Comparison of ENCODE assay signal across 22 cellular contexts in genomic region chr12:28175098-28175589, GRCh38. TPM values are rescaled to one million over a fixed set of nuclear protein-coding genes. Genes with fewer than 3 reads are reported as not detected.
DNase-seq lines count a peak whose midpoint lies in the region; ATAC-seq, FAIRE-seq and TF ChIP-seq lines count a peak whose summit lies in the region.
"Had no signal": no experiment of that assay in that cellular context is flagged by ENCODE, and none has a peak within 500 bp of the region (broad histone marks: within the 10 kb centered on the region; RNA-seq: fewer than 3 reads in every experiment).

No MANE protein-coding gene starts in this region.

- CTCF ChIA-PET in HepG2 (lab: Yijun Ruan, JAX; ENCODE audit: low intra/inter-chr PET ratio, low total read pairs) = no interaction called here
- CTCF ChIA-PET in activated CD4-positive, alpha-beta memory T cell treated with anti-CD3 and anti-CD28 coated beads, Interleukin-2, amount 10 ng/mL, durations not matched to agents 7 days and 5 days (lab: Charles Lee) = no interaction called here

- 0 out of 5 replicates have a peak, but pooled peaks cover 0 to 3% of the 10 kb centered on the region in 2 experiments for H3K27me3 ChIP-seq in HepG2 (ENCODE audit: control insufficient read depth in 1 of 2, insufficient read depth in 2 of 2, low read length in 2 of 2)
- H3K27me3 ChIP-seq in right lobe of liver = no peaks in the 10 kb centered on the region
- H3K27me3 ChIP-seq in neural cell (ENCODE audit: insufficient read depth, low read depth, low read length) = no peaks in the 10 kb centered on the region

- BruUV-seq in HepG2 (replicated peaks; lab: Mats Ljungman, UMichigan) = no TSS peak

- TF ChIP-seq RAD21 in HepG2 (CRISPR knock-in tag; IDR thresholded peaks at IDR 0.05) = no peak
- no peak for TF ChIP-seq RAD21 in neural cell (conservative IDR thresholded peaks at IDR 0.05)

- no peak for DNase-seq in HepG2 (ENCODE audit: low spot score)
- DNase-seq in right lobe of liver = no peak
- DNase-seq in H54 (ENCODE audit: insufficient read length, low spot score) = no peak
- DNase-seq in activated CD4-positive, alpha-beta memory T cell treated with anti-CD3 and anti-CD28 coated beads, Interleukin-2, amount 10 ng/mL, durations not matched to agents 7 days and 5 days = no peak
- no peak for DNase-seq in glutamatergic neuron
- DNase-seq: AML-193; Caco-2; Calu3; CD4-positive, alpha-beta T cell; CD8-positive, alpha-beta T cell; DND-41; EL; GDM1 had no signal

- H3K79me2 ChIP-seq in HepG2 (ENCODE audit: insufficient read depth, low read length) = no peaks in the 10 kb centered on the region
- no peaks in the 10 kb centered on the region for H3K79me2 ChIP-seq in neural cell (replicated peaks; ENCODE audit: insufficient read depth, low read length)

- H3K4me1 ChIP-seq in HepG2 (ENCODE audit: insufficient read depth, low read length) = no peaks in the 10 kb centered on the region
- no peaks in the 10 kb centered on the region for H3K4me1 ChIP-seq in right lobe of liver
- H3K4me1 ChIP-seq: Caco-2 had no signal

- H3K36me3 ChIP-seq in HepG2 (replicated peaks in 1 of 2; ENCODE audit: control insufficient read depth in 1 of 2, insufficient read depth in 2 of 2, low read length in 2 of 2) (no peaks in the 10 kb centered on the region), right lobe of liver (no peaks in the 10 kb centered on the region), neural cell (ENCODE audit: insufficient read depth, low read length) (no peaks in the 10 kb centered on the region)

- no peaks in the 10 kb centered on the region for H3F3A ChIP-seq in neural cell (ENCODE audit: insufficient read depth, low read length, poor library complexity, severe bottlenecking)

- H4K20me1 ChIP-seq in HepG2 (ENCODE audit: insufficient read depth, low read length) = no peaks in the 10 kb centered on the region
- H4K20me1 ChIP-seq in neural cell (ENCODE audit: insufficient read depth) = no peaks in the 10 kb centered on the region

- H2AFZ ChIP-seq in HepG2 (ENCODE audit: low read length) = no peak overlapping the region
- H2AFZ ChIP-seq in neural cell (ENCODE audit: low read depth, low read length) = no peak overlapping the region

- H3K4me2 ChIP-seq in HepG2 (ENCODE audit: low read depth, low read length) (no peak overlapping the region), neural cell (ENCODE audit: low read length) (no peak overlapping the region)
- H3K4me2 ChIP-seq: A549 had no signal

- in situ Hi-C loops in HepG2 (cut with HindIII; ENCODE audit: extremely low pct_ligation_motif_present, low pct_unique_long_range_greater_than_20kb) = no loop called here

- TF ChIP-seq POLR2A in HepG2 (IDR thresholded peaks at IDR 0.05; ENCODE audit: insufficient read depth in 1 of 2, low read depth in 2 of 2, low read length in 2 of 2) (no peak), right lobe of liver (IDR thresholded peaks at IDR 0.05) (no peak), H54 (IDR thresholded peaks at IDR 0.05; ENCODE audit: low read depth, low read length) (no peak)

- no peak overlapping the region for H3K27ac Mint-ChIP-seq in activated CD4-positive, alpha-beta memory T cell treated with anti-CD3 and anti-CD28 coated beads, Interleukin-2, amount 10 ng/mL, durations not matched to agents 7 days and 5 days
- H3K27ac Mint-ChIP-seq in glutamatergic neuron (ENCODE audit: unreplicated experiment) = no peak overlapping the region
- H3K27ac Mint-ChIP-seq: B cell; CD4-positive, alpha-beta T cell; CD8-positive, alpha-beta T cell had no signal

- TF ChIP-seq CTCF in HepG2 (CRISPR knock-in tag; IDR thresholded peaks at IDR 0.05) (no peak), right lobe of liver (IDR thresholded peaks at IDR 0.05) (no peak), neural cell (IDR thresholded peaks at IDR 0.05; ENCODE audit: poor library complexity, severe bottlenecking) (no peak), glutamatergic neuron (IDR thresholded peaks at IDR 0.05; ENCODE audit: partially characterized antibody, unreplicated experiment) (no peak)

- intact Hi-C loops in HepG2 (cut with micrococcal nuclease; ENCODE audit: unreplicated experiment) = no loop called here
- intact Hi-C loops in right lobe of liver (cut with DNase I) = no loop called here

- POLR2A ChIA-PET in HepG2 (lab: Yijun Ruan, JAX) = no interaction called here
- POLR2A ChIA-PET in activated CD4-positive, alpha-beta memory T cell treated with anti-CD3 and anti-CD28 coated beads, Interleukin-2, amount 10 ng/mL, durations not matched to agents 7 days and 5 days (lab: Charles Lee) = interaction anchor here (2.4 kb wide), 1 partner anchor 16 kb away, joined by 10 read pairs; the partner anchor contains the start of gene CCDC91

- no peaks in the 10 kb centered on the region for H3K9me3 Mint-ChIP-seq in activated CD4-positive, alpha-beta memory T cell treated with anti-CD3 and anti-CD28 coated beads, Interleukin-2, amount 10 ng/mL, durations not matched to agents 7 days and 5 days
- H3K9me3 Mint-ChIP-seq in glutamatergic neuron (ENCODE audit: unreplicated experiment) = peaks cover 9% of the 10 kb centered on the region
- H3K9me3 Mint-ChIP-seq: CD4-positive, alpha-beta T cell had no signal

- no peak for ATAC-seq in HepG2
- ATAC-seq in right lobe of liver = no peak
- ATAC-seq: A549; CD8-positive, alpha-beta T cell; GM12878 had no signal

- TF ChIP-seq EP300 in HepG2 (IDR thresholded peaks at IDR 0.05; ENCODE audit: low read depth in 2 of 2, low read length in 2 of 2) (no peak), HepG2 (CRISPR knock-in tag; IDR thresholded peaks at IDR 0.05; ENCODE audit: borderline replicate concordance) (no peak), neural cell (conservative IDR thresholded peaks at IDR 0.05; ENCODE audit: poor library complexity, severe bottlenecking) (peak; percentile 98)

- H3K36me3 Mint-ChIP-seq in activated CD4-positive, alpha-beta memory T cell treated with anti-CD3 and anti-CD28 coated beads, Interleukin-2, amount 10 ng/mL, durations not matched to agents 7 days and 5 days (ENCODE audit: low read depth) = no peaks in the 10 kb centered on the region
- no peaks in the 10 kb centered on the region for H3K36me3 Mint-ChIP-seq in glutamatergic neuron (ENCODE audit: unreplicated experiment)

- H3K27ac ChIP-seq in HepG2 (ENCODE audit: extremely low read length, insufficient read depth, low read length) (no peak overlapping the region), right lobe of liver (no peak overlapping the region), neural cell (ENCODE audit: low read length) (no peak overlapping the region)
- H3K27ac ChIP-seq: 22Rv1, A549, C4-2B had no signal

- no peaks in the 10 kb centered on the region for H3K27me3 Mint-ChIP-seq in activated CD4-positive, alpha-beta memory T cell treated with anti-CD3 and anti-CD28 coated beads, Interleukin-2, amount 10 ng/mL, durations not matched to agents 7 days and 5 days
- no peaks in the 10 kb centered on the region for H3K27me3 Mint-ChIP-seq in glutamatergic neuron (ENCODE audit: unreplicated experiment)
- H3K27me3 Mint-ChIP-seq: B cell had no signal

- peaks cover 1% of the 10 kb centered on the region for H3K4me1 Mint-ChIP-seq in activated CD4-positive, alpha-beta memory T cell treated with anti-CD3 and anti-CD28 coated beads, Interleukin-2, amount 10 ng/mL, durations not matched to agents 7 days and 5 days
- H3K4me1 Mint-ChIP-seq in glutamatergic neuron (ENCODE audit: low read depth, unreplicated experiment) = peaks cover 11% of the 10 kb centered on the region
- H3K4me1 Mint-ChIP-seq: B cell had no signal

- no peaks in the 10 kb centered on the region for H3K9me2 ChIP-seq in neural cell (ENCODE audit: insufficient read depth, low read length)

- no peaks in the 10 kb centered on the region for H3K9me3 ChIP-seq in HepG2 (ENCODE audit: low read length)
- H3K9me3 ChIP-seq in right lobe of liver = no peaks in the 10 kb centered on the region
- no peaks in the 10 kb centered on the region for H3K9me3 ChIP-seq in neural cell (ENCODE audit: low read length)
- H3K9me3 ChIP-seq: A549, Caco-2 had no signal

- H3K4me3 Mint-ChIP-seq in activated CD4-positive, alpha-beta memory T cell treated with anti-CD3 and anti-CD28 coated beads, Interleukin-2, amount 10 ng/mL, durations not matched to agents 7 days and 5 days = no peak overlapping the region
- H3K4me3 Mint-ChIP-seq in glutamatergic neuron (ENCODE audit: unreplicated experiment) = no peak overlapping the region
- H3K4me3 Mint-ChIP-seq: B cell; CD4-positive, alpha-beta T cell; CD8-positive, alpha-beta T cell had no signal

- 10% methylated on average over 1 of the region's 1 CpG for WGBS in HepG2 (ENCODE audit: low lambda C conversion rate)
- WGBS in right lobe of liver (ENCODE audit: insufficient coverage, low coverage, low lambda C conversion rate, missing lambda C conversion rate) = 75% methylated on average over 1 of the region's 1 CpG

- H3K4me3 ChIP-seq in HepG2 (replicated peaks in 1 of 3; ENCODE audit: insufficient read depth in 1 of 3, low read depth in 2 of 3, low read length in 3 of 3) (no peak overlapping the region), right lobe of liver (no peak overlapping the region), neural cell (ENCODE audit: low read length) (no peak overlapping the region)
- H3K4me3 ChIP-seq: A549, GM12878 had no signal

- H3K9ac ChIP-seq in HepG2 (ENCODE audit: insufficient read depth, low read depth, low read length) = no peak overlapping the region
- H3K9ac ChIP-seq in neural cell (ENCODE audit: low read length) = no peak overlapping the region

- FAIRE-seq in HepG2 (lab: Jason Lieb, UNC) = no peak
- FAIRE-seq in H54 (lab: Jason Lieb, UNC) = peak; percentile 11
- FAIRE-seq: D721Med, GM12878, GM12892, GM18507 had no signal

RNA-seq across cellular contexts. Expression of gene CCDC91, which starts 15.1 kb away (rescaled TPM):
- 15.8 and 20.6 TPM in 2 replicates for total RNA-seq in HepG2 (2016; rRNA removed; fragmentation: Illumina TruSeq; extraction: Trizol)
- 88.7 and 93.9 TPM in 2 replicates for total RNA-seq in HepG2 (2016; cell fraction: cytosol; rRNA removed; fragmentation: Illumina TruSeq; extraction: Trizol; ENCODE audit: low read depth)
- 14.9 and 18.0 TPM in 2 replicates for total RNA-seq in HepG2 (2016; cell fraction: insoluble cytoplasmic fraction; rRNA removed; fragmentation: Illumina TruSeq; extraction: Trizol)
- total RNA-seq in HepG2 (2016; cell fraction: membrane; rRNA removed; fragmentation: Illumina TruSeq; extraction: Trizol) = 25.9 and 27.4 TPM in 2 replicates
- total RNA-seq in HepG2 (2016; cell fraction: nucleus; rRNA removed; fragmentation: Illumina TruSeq; extraction: Trizol) = 19.4 and 19.8 TPM in 2 replicates
- 7.7 and 9.8 TPM in 2 replicates for polyA plus RNA-seq in HepG2 (2011; rRNA removed)
- 5.3 and 9.0 TPM in 2 replicates for polyA plus RNA-seq in HepG2 (2011; cell fraction: cytosol; rRNA removed)
- polyA plus RNA-seq in HepG2 (2011; cell fraction: nucleus; rRNA removed) = 5.2 and 5.9 TPM in 2 replicates
- 9.2 and 10.4 TPM in 2 replicates for polyA plus RNA-seq in HepG2 (2012)
- 1.3 and 1.9 TPM in 2 replicates for polyA plus RNA-seq in HepG2 (2016; cell fraction: cytosol; fragmentation: Illumina TruSeq; extraction: Trizol; ENCODE audit: low read depth)
- 16.6 and 16.9 TPM in 2 replicates for polyA plus RNA-seq in HepG2 (2016; cell fraction: insoluble cytoplasmic fraction; fragmentation: Illumina TruSeq; extraction: Trizol; ENCODE audit: low read depth)
- polyA plus RNA-seq in HepG2 (2016; cell fraction: membrane; fragmentation: Illumina TruSeq; extraction: Trizol; ENCODE audit: low read depth) = 3.4 TPM in 2 replicates
- polyA plus RNA-seq in HepG2 (2016; cell fraction: nucleus; fragmentation: Illumina TruSeq; extraction: Trizol; ENCODE audit: insufficient read depth, low read depth) = 7.0 and 7.9 TPM in 2 replicates
- polyA minus RNA-seq in HepG2 (2011; rRNA and poly(A)+ RNA removed; ENCODE audit: low replicate concordance) = 17.8 and 41.4 TPM in 2 replicates
- polyA minus RNA-seq in HepG2 (2011; cell fraction: cytosol; rRNA and poly(A)+ RNA removed) = 12.6 and 19.2 TPM in 2 replicates
- polyA minus RNA-seq in HepG2 (2011; cell fraction: nucleus; rRNA and poly(A)+ RNA removed) = 50.2 and 62.0 TPM in 2 replicates
- 10 to 100 TPM; 10.0 to 21.5 (median 13.9) TPM for total RNA-seq in right lobe of liver
- 10.1 and 11.6 TPM in 2 replicates for polyA plus RNA-seq in neural cell
- polyA minus RNA-seq in neural cell = 43.9 and 69.4 TPM in 2 replicates
- total RNA-seq in activated CD4-positive, alpha-beta memory T cell treated with anti-CD3 and anti-CD28 coated beads, Interleukin-2, amount 10 ng/mL, durations not matched to agents 7 days and 5 days = 10 to 100 TPM; 23.1 to 24.6 TPM
- total RNA-seq in glutamatergic neuron (ENCODE audit: unreplicated experiment) = 37.3 TPM
